18 cellular contexts compared by ENCODE assay signal in genomic region chr9:4714266-4715016, GRCh38. TPM values are rescaled to one million over a fixed set of nuclear protein-coding genes. Genes with fewer than 3 reads are reported as not detected.
DNase-seq lines count a peak whose midpoint lies in the region; TF ChIP-seq lines count a peak whose summit lies in the region.
"Had no signal": no experiment of that assay in that cellular context is flagged by ENCODE, and none has a peak within 500 bp of the region (broad histone marks: within the 10 kb centered on the region; RNA-seq: fewer than 3 reads in every experiment).

No MANE protein-coding gene starts in this region.

- in situ Hi-C loops in GM13976 (cut with MboI; ENCODE audit: low sequenced_read_pairs, unreplicated experiment) = no loop called here

- no peak for TF ChIP-seq CTCF in GM13976 (IDR thresholded peaks at IDR 0.05; ENCODE audit: borderline replicate concordance, control extremely low read depth, extremely low read depth, insufficient read depth, missing control alignments)

- intact Hi-C loops in activated T-helper 1 cell treated with anti-CD3 and anti-CD28 coated beads, Interleukin-12 subunit alpha, Interleukin-12 subunit beta, Interleukin-2, Interleukin-4 antibody, amounts not matched to agents 30 ng/mL and 10 ng/mL and 1 ng/mL, durations not matched to agents 14 hours and 24 hours and 36 hours (cut with micrococcal nuclease) = loop anchor here (1.0 kb wide), 1 partner anchor 26 kb away; no protein-coding TSS in a partner anchor

- peaks cover 51% of the 10 kb centered on the region for H3K36me3 Mint-ChIP-seq in activated T-helper 1 cell treated with anti-CD3 and anti-CD28 coated beads, Interleukin-12 subunit alpha, Interleukin-12 subunit beta, Interleukin-2, Interleukin-4 antibody, amounts not matched to agents 30 ng/mL and 10 ng/mL and 1 ng/mL, durations not matched to agents 14 hours and 24 hours and 36 hours (ENCODE audit: low read depth)

- peaks cover 6% of the 10 kb centered on the region for H3K9me3 Mint-ChIP-seq in activated T-helper 1 cell treated with anti-CD3 and anti-CD28 coated beads, Interleukin-12 subunit alpha, Interleukin-12 subunit beta, Interleukin-2, Interleukin-4 antibody, amounts not matched to agents 30 ng/mL and 10 ng/mL and 1 ng/mL, durations not matched to agents 14 hours and 24 hours and 36 hours
- H3K9me3 Mint-ChIP-seq: CD4-positive, alpha-beta T cell had no signal

- H3K4me3 Mint-ChIP-seq in activated T-helper 1 cell treated with anti-CD3 and anti-CD28 coated beads, Interleukin-12 subunit alpha, Interleukin-12 subunit beta, Interleukin-2, Interleukin-4 antibody, amounts not matched to agents 30 ng/mL and 10 ng/mL and 1 ng/mL, durations not matched to agents 14 hours and 24 hours and 36 hours = no peak overlapping the region
- H3K4me3 Mint-ChIP-seq: activated naive CD4-positive, alpha-beta T cell treated with anti-CD3 and anti-CD28 coated beads, Interleukin-2, amount 10 ng/mL, durations not matched to agents 7 days and 5 days; CD4-positive, alpha-beta T cell; H9; stimulated activated memory B cell treated with anti-CD40 and anti-IgM and Interleukin-4, amounts not matched to agents 10 μg/mL and 1 μg/mL and 100 μg/mL, for 72 hours had no signal

- H3K27ac Mint-ChIP-seq in activated T-helper 1 cell treated with anti-CD3 and anti-CD28 coated beads, Interleukin-12 subunit alpha, Interleukin-12 subunit beta, Interleukin-2, Interleukin-4 antibody, amounts not matched to agents 30 ng/mL and 10 ng/mL and 1 ng/mL, durations not matched to agents 14 hours and 24 hours and 36 hours = peak overlapping the region; percentile 93
- H3K27ac Mint-ChIP-seq: activated naive CD4-positive, alpha-beta T cell treated with anti-CD3 and anti-CD28 coated beads, Interleukin-2, amount 10 ng/mL, durations not matched to agents 7 days and 5 days; CD4-positive, alpha-beta T cell; stimulated activated memory B cell treated with anti-CD40 and anti-IgM and Interleukin-4, amounts not matched to agents 10 μg/mL and 1 μg/mL and 100 μg/mL, for 72 hours had no signal

- H3K27me3 Mint-ChIP-seq in activated T-helper 1 cell treated with anti-CD3 and anti-CD28 coated beads, Interleukin-12 subunit alpha, Interleukin-12 subunit beta, Interleukin-2, Interleukin-4 antibody, amounts not matched to agents 30 ng/mL and 10 ng/mL and 1 ng/mL, durations not matched to agents 14 hours and 24 hours and 36 hours (ENCODE audit: insufficient read depth) = no peaks in the 10 kb centered on the region
- H3K27me3 Mint-ChIP-seq: activated naive CD4-positive, alpha-beta T cell treated with anti-CD3 and anti-CD28 coated beads, Interleukin-2, amount 10 ng/mL, durations not matched to agents 7 days and 5 days; CD4-positive, alpha-beta T cell; stimulated activated memory B cell treated with anti-CD40 and anti-IgM and Interleukin-4, amounts not matched to agents 10 μg/mL and 1 μg/mL and 100 μg/mL, for 72 hours had no signal

- DNase-seq in NCI-H2107 treated with DMSO at 0.1 percent for 48 hours (lab: John Stamatoyannopoulos, UW; ENCODE audit: unreplicated experiment) = peak; percentile 53
- no peak for DNase-seq in NCI-H2107 (lab: John Stamatoyannopoulos, UW)
- DNase-seq in GF-D8 (lab: John Stamatoyannopoulos, UW) = peak; percentile 45
- DNase-seq in activated T-helper 1 cell treated with anti-CD3 and anti-CD28 coated beads, Interleukin-12 subunit alpha, Interleukin-12 subunit beta, Interleukin-2, Interleukin-4 antibody, amounts not matched to agents 30 ng/mL and 10 ng/mL and 1 ng/mL, durations not matched to agents 14 hours and 24 hours and 36 hours (ENCODE audit: low spot score) = no peak
- DNase-seq in iris pigment epithelial cell (ENCODE audit: low read depth) = peak; percentile 9
- no peak for DNase-seq in stimulated activated CD4-positive, alpha-beta T cell treated with anti-CD3 and anti-CD28 coated beads, Interleukin-4, amount 100 ng/mL, for 1 hour
- DNase-seq in DMS153 (lab: John Stamatoyannopoulos, UW) = no peak
- no peak for DNase-seq in GM13976 (ENCODE audit: low spot score)
- DNase-seq: activated CD8-positive, alpha-beta memory T cell treated with anti-CD3 and anti-CD28 coated beads, Interleukin-2, amount 50 U/mL, for 4 hours; activated naive CD4-positive, alpha-beta T cell treated with anti-CD3 and anti-CD28 coated beads, Interleukin-2, amount 10 ng/mL, durations not matched to agents 7 days and 5 days; brain microvascular endothelial cell; CD4-positive, alpha-beta T cell; dorsolateral prefrontal cortex; H9; NCI-H2171 treated with DMSO at 0.1 percent for 48 hours; T1000; thyroid gland had no signal

- H3K4me1 Mint-ChIP-seq in activated T-helper 1 cell treated with anti-CD3 and anti-CD28 coated beads, Interleukin-12 subunit alpha, Interleukin-12 subunit beta, Interleukin-2, Interleukin-4 antibody, amounts not matched to agents 30 ng/mL and 10 ng/mL and 1 ng/mL, durations not matched to agents 14 hours and 24 hours and 36 hours (ENCODE audit: low read depth) = peaks cover 9% of the 10 kb centered on the region
- H3K4me1 Mint-ChIP-seq: activated naive CD4-positive, alpha-beta T cell treated with anti-CD3 and anti-CD28 coated beads, Interleukin-2, amount 10 ng/mL, durations not matched to agents 7 days and 5 days; H9; stimulated activated memory B cell treated with anti-CD40 and anti-IgM and Interleukin-4, amounts not matched to agents 10 μg/mL and 1 μg/mL and 100 μg/mL, for 72 hours had no signal

RNA-seq across cellular contexts. Expression of gene AK3, which starts 26.6 kb away (rescaled TPM):
- total RNA-seq in activated T-helper 1 cell treated with anti-CD3 and anti-CD28 coated beads, Interleukin-12 subunit alpha, Interleukin-12 subunit beta, Interleukin-2, Interleukin-4 antibody, amounts not matched to agents 30 ng/mL and 10 ng/mL and 1 ng/mL, durations not matched to agents 14 hours and 24 hours and 36 hours = 23.9 and 28.5 TPM in 2 replicates

RNA-seq across cellular contexts. Expression of gene CDC37L1, which starts 35.1 kb away (rescaled TPM):
- 11.1 and 11.3 TPM in 2 replicates for total RNA-seq in activated T-helper 1 cell treated with anti-CD3 and anti-CD28 coated beads, Interleukin-12 subunit alpha, Interleukin-12 subunit beta, Interleukin-2, Interleukin-4 antibody, amounts not matched to agents 30 ng/mL and 10 ng/mL and 1 ng/mL, durations not matched to agents 14 hours and 24 hours and 36 hours

RNA-seq across cellular contexts. Expression of gene SPATA6L, which starts 48.2 kb away (rescaled TPM):
- not detected in 2 replicates for total RNA-seq in activated T-helper 1 cell treated with anti-CD3 and anti-CD28 coated beads, Interleukin-12 subunit alpha, Interleukin-12 subunit beta, Interleukin-2, Interleukin-4 antibody, amounts not matched to agents 30 ng/mL and 10 ng/mL and 1 ng/mL, durations not matched to agents 14 hours and 24 hours and 36 hours

RNA-seq across cellular contexts. Expression of gene PLPP6, which starts 52.3 kb away (rescaled TPM):
- total RNA-seq in activated T-helper 1 cell treated with anti-CD3 and anti-CD28 coated beads, Interleukin-12 subunit alpha, Interleukin-12 subunit beta, Interleukin-2, Interleukin-4 antibody, amounts not matched to agents 30 ng/mL and 10 ng/mL and 1 ng/mL, durations not matched to agents 14 hours and 24 hours and 36 hours = 5.3 and 5.7 TPM in 2 replicates

Comparison
In these comparisons a context has a peak if more than half of its experiments do, and no peak if none do; other contexts are left out.
1. DNase-seq: peak in NCI-H2107 treated with DMSO at 0.1 percent for 48 hours (single experiment), GF-D8 (single experiment) and iris pigment epithelial cell (single experiment); none in NCI-H2107 (single experiment), activated T-helper 1 cell treated with anti-CD3 and anti-CD28 coated beads, Interleukin-12 subunit alpha, Interleukin-12 subunit beta, Interleukin-2, Interleukin-4 antibody, amounts not matched to agents 30 ng/mL and 10 ng/mL and 1 ng/mL, durations not matched to agents 14 hours and 24 hours and 36 hours (single experiment), stimulated activated CD4-positive, alpha-beta T cell treated with anti-CD3 and anti-CD28 coated beads, Interleukin-4, amount 100 ng/mL, for 1 hour (single experiment), DMS153 (single experiment) and GM13976 (single experiment).